Comparison of ENCODE assay signal across 8 cellular contexts in genomic region chr6:36984581-36985383, GRCh38. TPM values are rescaled to one million over a fixed set of nuclear protein-coding genes. Genes with fewer than 3 reads are reported as not detected.
DNase-seq lines count a peak whose midpoint lies in the region; ATAC-seq and TF ChIP-seq lines count a peak whose summit lies in the region.

No MANE protein-coding gene starts in this region.

- no peaks in the 10 kb centered on the region for H3K9me3 Mint-ChIP-seq in CD8-positive, alpha-beta T cell
- H3K9me3 Mint-ChIP-seq in activated CD4-positive, alpha-beta memory T cell treated with anti-CD3 and anti-CD28 coated beads for 36 hours = no peaks in the 10 kb centered on the region
- no peaks in the 10 kb centered on the region for H3K9me3 Mint-ChIP-seq in naive B cell

- intact Hi-C loops in CD8-positive, alpha-beta T cell (cut with DNase I, micrococcal nuclease) = loop anchor here (2.0 to 10.0 kb wide), 6 partner anchors 112 to 1062 kb away; partner anchors contain the start of genes SRPK1 (in 2 of the 2), CMTR1 (in 1 of the 2), PPIL1 (in 1 of the 2) and ZFAND3 (in 1 of the 2)
- intact Hi-C loops in activated CD4-positive, alpha-beta memory T cell treated with anti-CD3 and anti-CD28 coated beads for 36 hours (cut with micrococcal nuclease) = loop anchor here (1.0 to 10.0 kb wide), 2 partner anchors 99 to 390 kb away; partner anchors contain the start of genes C6orf89 and SRSF3

- ATAC-seq in CD8-positive, alpha-beta T cell = peak; percentile 39
- ATAC-seq in naive B cell (ENCODE audit: low read depth in 2 of 2) (peak; percentile 6 to 12), GM19463 (IDR thresholded peaks at IDR 0.05; ENCODE audit: unreplicated experiment) (no peak), HG03439 (IDR thresholded peaks at IDR 0.05; ENCODE audit: unreplicated experiment) (no peak)

- H3K4me3 Mint-ChIP-seq in CD8-positive, alpha-beta T cell = no peak overlapping the region
- no peak overlapping the region for H3K4me3 Mint-ChIP-seq in activated CD4-positive, alpha-beta memory T cell treated with anti-CD3 and anti-CD28 coated beads for 36 hours
- H3K4me3 Mint-ChIP-seq in naive B cell = no peak overlapping the region

- no peak for TF ChIP-seq POLR2A in suprapubic skin (IDR thresholded peaks at IDR 0.05)

- 6% methylated on average over 19 of the region's 19 CpGs for WGBS in suprapubic skin

- no peaks in the 10 kb centered on the region for H3K27me3 Mint-ChIP-seq in CD8-positive, alpha-beta T cell (ENCODE audit: low read depth)
- no peaks in the 10 kb centered on the region for H3K27me3 Mint-ChIP-seq in activated CD4-positive, alpha-beta memory T cell treated with anti-CD3 and anti-CD28 coated beads for 36 hours
- H3K27me3 Mint-ChIP-seq in naive B cell = no peaks in the 10 kb centered on the region

- TF ChIP-seq CTCF in CD8-positive, alpha-beta T cell (IDR thresholded peaks at IDR 0.05) = no peak
- no peak for TF ChIP-seq CTCF in epithelial cell of esophagus (IDR thresholded peaks at IDR 0.05; ENCODE audit: insufficient read depth, low read depth, low read length, missing control alignments)
- no peak for TF ChIP-seq CTCF in suprapubic skin (IDR thresholded peaks at IDR 0.05)

- no peak for TF ChIP-seq EP300 in suprapubic skin (IDR thresholded peaks at IDR 0.05)

- peaks cover 27% of the 10 kb centered on the region for H3K4me1 Mint-ChIP-seq in CD8-positive, alpha-beta T cell (ENCODE audit: low read depth)
- peaks cover 27% of the 10 kb centered on the region for H3K4me1 Mint-ChIP-seq in activated CD4-positive, alpha-beta memory T cell treated with anti-CD3 and anti-CD28 coated beads for 36 hours (ENCODE audit: low read depth)
- peaks cover 33 to 40% (median 34%) of the 10 kb centered on the region in 3 donors for H3K4me1 Mint-ChIP-seq in naive B cell

- peak in 6 of 7 experiments; percentile 17 to 76 (median 37) for DNase-seq in CD8-positive, alpha-beta T cell
- DNase-seq in M059J (ENCODE audit: low read depth) (peak; percentile 85), epithelial cell of esophagus (ENCODE audit: low read depth) (peak; percentile 45), naive B cell (peak; percentile 25), suprapubic skin (ENCODE audit: low spot score in 2 of 2) (peak in 1 of 2 donors; percentile 74)
- DNase-seq in activated CD4-positive, alpha-beta memory T cell treated with anti-CD3 and anti-CD28 coated beads for 36 hours = peak; percentile 84

- H3K36me3 Mint-ChIP-seq in CD8-positive, alpha-beta T cell = peaks cover 23% of the 10 kb centered on the region
- H3K36me3 Mint-ChIP-seq in activated CD4-positive, alpha-beta memory T cell treated with anti-CD3 and anti-CD28 coated beads for 36 hours = peaks cover 12% of the 10 kb centered on the region
- peaks cover 0 to 8% of the 10 kb centered on the region in 2 donors for H3K36me3 Mint-ChIP-seq in naive B cell

- no peaks in the 10 kb centered on the region for H3K27me3 ChIP-seq in CD8-positive, alpha-beta T cell (ENCODE audit: insufficient read depth, low read length)
- H3K27me3 ChIP-seq in suprapubic skin = no peaks in the 10 kb centered on the region

- H3K36me3 ChIP-seq in CD8-positive, alpha-beta T cell (ENCODE audit: insufficient read depth, low read length) = no peaks in the 10 kb centered on the region
- no peaks in the 10 kb centered on the region for H3K36me3 ChIP-seq in suprapubic skin

- H3K9me3 ChIP-seq in CD8-positive, alpha-beta T cell (ENCODE audit: low read length) = no peaks in the 10 kb centered on the region
- H3K9me3 ChIP-seq in suprapubic skin = no peaks in the 10 kb centered on the region

- CTCF ChIA-PET in CD8-positive, alpha-beta T cell (lab: Charles Lee) = interaction anchor here (0.6 to 1.3 kb wide), 2 partner anchors 33 to 99 kb away, joined by 3 read pairs; no protein-coding TSS in a partner anchor
- CTCF ChIA-PET in activated CD4-positive, alpha-beta memory T cell treated with anti-CD3 and anti-CD28 coated beads for 36 hours (lab: Charles Lee) = interaction anchor here (0.9 to 3.7 kb wide), 4 partner anchors 8 to 110 kb away, joined by 3 to 28 read pairs (median 4); partner anchors contain the start of gene PPIL1

- H3K27ac Mint-ChIP-seq in CD8-positive, alpha-beta T cell = no peak overlapping the region
- no peak overlapping the region for H3K27ac Mint-ChIP-seq in activated CD4-positive, alpha-beta memory T cell treated with anti-CD3 and anti-CD28 coated beads for 36 hours
- H3K27ac Mint-ChIP-seq in naive B cell = no peak overlapping the region

- POLR2A ChIA-PET in CD8-positive, alpha-beta T cell (lab: Charles Lee) = interaction anchor here (1.8 kb wide), 2 partner anchors 17 to 99 kb away, joined by 7 to 12 read pairs; partner anchors contain the start of gene C6orf89
- POLR2A ChIA-PET in activated CD4-positive, alpha-beta memory T cell treated with anti-CD3 and anti-CD28 coated beads for 36 hours (lab: Charles Lee) = interaction anchor here (0.7 to 2.6 kb wide), 4 partner anchors 22 to 185 kb away, joined by 3 to 21 read pairs (median 4); partner anchors contain the start of genes PIM1 and PPIL1

- peak overlapping the region; percentile 85 for H3K27ac ChIP-seq in CD8-positive, alpha-beta T cell (ENCODE audit: low read depth, low read length)
- H3K27ac ChIP-seq in suprapubic skin = peak overlapping the region; percentile 96

- peaks cover 41% of the 10 kb centered on the region for H3K4me1 ChIP-seq in CD8-positive, alpha-beta T cell (ENCODE audit: insufficient read depth, low read length)
- peaks cover 60% of the 10 kb centered on the region for H3K4me1 ChIP-seq in suprapubic skin

- peak overlapping the region; percentile 97 for H3K4me3 ChIP-seq in CD8-positive, alpha-beta T cell (ENCODE audit: low read depth, low read length)
- H3K4me3 ChIP-seq in epithelial cell of esophagus (ENCODE audit: low read length) (peak overlapping the region; percentile 92), suprapubic skin (peak overlapping the region; percentile 96)

RNA-seq across cellular contexts. Expression of gene MTCH1, which starts 1.2 kb away (rescaled TPM):
- 100 to 1,000 TPM; 267 to 269 TPM for total RNA-seq in CD8-positive, alpha-beta T cell
- total RNA-seq in M059J (2014; rRNA removed; shearing (Covaris generic)) = 385 and 490 TPM in 2 replicates
- total RNA-seq in activated CD4-positive, alpha-beta memory T cell treated with anti-CD3 and anti-CD28 coated beads for 36 hours = 100 to 1,000 TPM; 109 to 114 TPM
- 10 to 100 TPM; 69.5 to 89.8 (median 88.3) TPM for polyA plus RNA-seq in naive B cell (ENCODE audit: low read depth in 6 of 6)
- 100 to 1,000 TPM; 160 to 220 (median 183) TPM for total RNA-seq in suprapubic skin

RNA-seq across cellular contexts. Expression of gene FGD2, which starts 20.7 kb away (rescaled TPM):
- total RNA-seq in CD8-positive, alpha-beta T cell = under 1 TPM; 0.68 to 0.83 TPM
- not detected in 2 replicates for total RNA-seq in M059J (2014; rRNA removed; shearing (Covaris generic))
- total RNA-seq in activated CD4-positive, alpha-beta memory T cell treated with anti-CD3 and anti-CD28 coated beads for 36 hours = under 1 TPM; 0.48 to 0.52 TPM
- polyA plus RNA-seq in naive B cell (ENCODE audit: low read depth in 6 of 6) = 100 to 1,000 TPM in 1 of 6 donors, 10 to 100 TPM in 5; 31.5 to 133 (median 69.2) TPM
- 10 to 100 TPM in 1 of 4 donors, 1 to 10 TPM in 3; 2.4 to 13.6 (median 4.6) TPM for total RNA-seq in suprapubic skin

RNA-seq across cellular contexts. Expression of gene PI16, which starts 30.2 kb away (rescaled TPM):
- total RNA-seq in CD8-positive, alpha-beta T cell = under 1 TPM; 0.24 to 0.42 TPM
- not detected in 2 replicates for total RNA-seq in M059J (2014; rRNA removed; shearing (Covaris generic))
- total RNA-seq in activated CD4-positive, alpha-beta memory T cell treated with anti-CD3 and anti-CD28 coated beads for 36 hours = 1 to 10 TPM; 1.0 to 1.1 TPM
- polyA plus RNA-seq in naive B cell (ENCODE audit: low read depth in 6 of 6) = 1 to 10 TPM; 1.2 to 6.2 (median 2.6) TPM
- 10 to 100 TPM in 1 of 4 donors, 1 to 10 TPM in 3; 2.8 to 17.2 (median 3.9) TPM for total RNA-seq in suprapubic skin

Comparison
In these comparisons a context has a peak if more than half of its experiments do, and no peak if none do; other contexts are left out.
1. ATAC-seq: peak in CD8-positive, alpha-beta T cell (single experiment) and naive B cell (2 of 2); none in GM19463 (single experiment) and HG03439 (single experiment).
2. Peak in every context shown above with its lines, with median percentiles within 50 percentile points of each other: H3K4me3 ChIP-seq.